ENCODE assay signal across 1 cellular context in genomic region chr6:96837138-96837971, GRCh38.
A peak's percentile ranks its signal among the peaks of the same experiment; 100 is the strongest.
TF ChIP-seq lines count a peak whose summit lies in the region.

TSS of gene GPR63 (minus strand) at chr6:96837477. CDS start at chr6:96799731, 37,746 bp downstream.

TF ChIP-seq in HepG2, 621 proteins besides CTCF, POLR2A, EP300 and RAD21 (continued from another document and continues in another):
- TF ChIP-seq HNF1A (IDR thresholded peaks at IDR 0.05; ENCODE audit: low read depth) (no peak), HNF1A (CRISPR knock-in tag; IDR thresholded peaks at IDR 0.05; ENCODE audit: borderline replicate concordance) (no peak), NRL (CRISPR knock-in tag; IDR thresholded peaks at IDR 0.05; ENCODE audit: borderline replicate concordance) (peak; percentile 68; the same call in 1 of the 2 replicates), CEBPB (IDR thresholded peaks at IDR 0.05; ENCODE audit: borderline replicate concordance, low read depth, low read length) (no peak), PAWR (CRISPR knock-in tag; IDR thresholded peaks at IDR 0.05; ENCODE audit: borderline replicate concordance) (no peak), ZFP91 (CRISPR knock-in tag; IDR thresholded peaks at IDR 0.05; ENCODE audit: borderline replicate concordance) (peak; percentile 99), ZNF768 (CRISPR knock-in tag; IDR thresholded peaks at IDR 0.05) (0 out of 2 replicates have a peak, but pooled peaks have one; percentile 4), ZNF576 (CRISPR knock-in tag; IDR thresholded peaks at IDR 0.05) (no peak), PLSCR1 (CRISPR knock-in tag; IDR thresholded peaks at IDR 0.05; ENCODE audit: borderline replicate concordance) (no peak), MTF2 (CRISPR knock-in tag; IDR thresholded peaks at IDR 0.05; ENCODE audit: borderline replicate concordance) (peak; percentile 76; the same call in 1 of the 2 replicates), ZIK1 (CRISPR knock-in tag; IDR thresholded peaks at IDR 0.05; ENCODE audit: borderline replicate concordance, low read depth) (no peak), SAFB2 (CRISPR knock-in tag; IDR thresholded peaks at IDR 0.05; ENCODE audit: borderline replicate concordance, low read depth) (no peak), KDM5A (IDR thresholded peaks at IDR 0.05; ENCODE audit: borderline replicate concordance, low read length) (no peak), ZNF83 (CRISPR knock-in tag; IDR thresholded peaks at IDR 0.05; ENCODE audit: borderline replicate concordance) (no peak), SSRP1 (CRISPR knock-in tag; IDR thresholded peaks at IDR 0.05) (no peak), HNRNPUL1 (IDR thresholded peaks at IDR 0.05; ENCODE audit: low read depth, low read length) (no peak), CBX2 (IDR thresholded peaks at IDR 0.05; ENCODE audit: low read depth, low read length) (no peak), CBX2 (CRISPR knock-in tag; IDR thresholded peaks at IDR 0.05; ENCODE audit: low read depth) (no peak), ZNF780A (CRISPR knock-in tag; IDR thresholded peaks at IDR 0.05) (no peak), MXI1 (IDR thresholded peaks at IDR 0.05; ENCODE audit: borderline replicate concordance, low read depth, low read length) (no peak), NR0B2 (CRISPR knock-in tag; IDR thresholded peaks at IDR 0.05) (no peak), ZNF501 (CRISPR knock-in tag; IDR thresholded peaks at IDR 0.05) (0 out of 2 replicates have a peak, but pooled peaks have one; percentile 22), JDP2 (CRISPR knock-in tag; IDR thresholded peaks at IDR 0.05; ENCODE audit: borderline replicate concordance) (no peak), TEAD3 (CRISPR knock-in tag; optimal IDR thresholded peaks at IDR 0.05; ENCODE audit: borderline replicate concordance) (no peak), ZNF160 (CRISPR knock-in tag; IDR thresholded peaks at IDR 0.05) (no peak), UBTF (CRISPR knock-in tag; IDR thresholded peaks at IDR 0.05) (peak; percentile 68), ZNF460 (CRISPR knock-in tag; IDR thresholded peaks at IDR 0.05; ENCODE audit: borderline replicate concordance) (no peak), MXD1 (CRISPR knock-in tag; IDR thresholded peaks at IDR 0.05) (no peak), ZNF33B (CRISPR knock-in tag; IDR thresholded peaks at IDR 0.05) (no peak), U2AF1 (optimal IDR thresholded peaks at IDR 0.05; ENCODE audit: low read depth, low read length) (no peak), ZNF737 (CRISPR knock-in tag; IDR thresholded peaks at IDR 0.05; ENCODE audit: borderline replicate concordance) (no peak), SOX13 (IDR thresholded peaks at IDR 0.05) (no peak), SOX13 (CRISPR knock-in tag; conservative IDR thresholded peaks at IDR 0.05 in 1 of 2, IDR thresholded peaks at IDR 0.05 in 1 of 2) (no peak), ZNF547 (CRISPR knock-in tag; IDR thresholded peaks at IDR 0.05) (no peak), HDAC1 (CRISPR knock-in tag; IDR thresholded peaks at IDR 0.05) (no peak), ZNF124 (CRISPR knock-in tag; IDR thresholded peaks at IDR 0.05) (no peak), ZNF619 (CRISPR knock-in tag; IDR thresholded peaks at IDR 0.05) (no peak), NFATC3 (CRISPR knock-in tag; IDR thresholded peaks at IDR 0.05) (no peak), SIX4 (CRISPR knock-in tag; IDR thresholded peaks at IDR 0.05) (no peak), ZHX1 (CRISPR knock-in tag; IDR thresholded peaks at IDR 0.05; ENCODE audit: low read depth) (no peak), ZNF773 (CRISPR knock-in tag; IDR thresholded peaks at IDR 0.05; ENCODE audit: borderline replicate concordance) (no peak), ZSCAN29 (CRISPR knock-in tag; conservative IDR thresholded peaks at IDR 0.05) (no peak), REPIN1 (CRISPR knock-in tag; IDR thresholded peaks at IDR 0.05; ENCODE audit: borderline replicate concordance, low read depth) (no peak), MED13 (CRISPR knock-in tag; IDR thresholded peaks at IDR 0.05) (no peak), TRIM24 (CRISPR knock-in tag; IDR thresholded peaks at IDR 0.05) (no peak), TFDP1 (CRISPR knock-in tag; IDR thresholded peaks at IDR 0.05; ENCODE audit: borderline replicate concordance) (0 out of 2 replicates have a peak, but pooled peaks have one; percentile 60), CHD4 (IDR thresholded peaks at IDR 0.05; ENCODE audit: borderline replicate concordance, low read length) (no peak), ZBTB42 (CRISPR knock-in tag; IDR thresholded peaks at IDR 0.05) (no peak), ZNF770 (CRISPR knock-in tag; IDR thresholded peaks at IDR 0.05) (no peak), ZNF607 (CRISPR knock-in tag; IDR thresholded peaks at IDR 0.05; ENCODE audit: borderline replicate concordance) (no peak), MYC (CRISPR knock-in tag; IDR thresholded peaks at IDR 0.05; ENCODE audit: borderline replicate concordance) (no peak), ZNF362 (CRISPR knock-in tag; IDR thresholded peaks at IDR 0.05; ENCODE audit: borderline replicate concordance) (no peak)
